14 cellular contexts compared by ENCODE assay signal in the genomic region with DNA sequence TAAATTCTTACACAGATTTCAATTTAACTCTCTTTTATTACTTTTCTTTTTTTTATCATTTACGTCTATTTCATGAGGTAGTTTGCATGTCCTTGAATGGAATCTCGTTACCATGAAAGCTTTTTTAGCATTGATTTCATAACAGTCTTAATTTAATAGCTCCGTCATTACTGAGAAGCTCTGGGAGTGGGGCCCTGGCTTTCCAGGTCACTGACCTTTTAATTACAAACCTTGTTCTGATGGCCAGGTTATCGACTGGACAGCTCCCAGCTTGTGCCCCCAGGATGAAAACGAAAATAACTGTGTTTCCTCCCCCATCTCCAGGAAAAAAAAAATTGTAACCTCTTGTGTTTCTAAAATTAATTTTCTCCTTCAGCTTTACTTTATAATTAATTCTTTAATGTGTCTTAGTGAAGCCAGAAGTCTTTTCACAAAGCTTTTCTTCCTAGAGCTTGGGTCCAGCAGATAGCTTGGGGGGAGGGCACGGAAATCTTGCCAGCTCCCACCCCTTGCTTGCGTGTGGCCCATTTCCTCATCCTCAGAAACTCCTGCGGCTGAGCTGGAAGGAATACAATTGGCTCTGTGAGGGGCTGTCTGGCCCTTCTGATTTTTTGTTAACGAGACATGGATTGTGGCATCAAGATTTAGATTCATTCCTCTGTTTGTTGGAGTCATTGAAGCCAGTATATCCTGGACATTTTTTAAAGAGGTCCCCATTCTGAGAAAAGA.
A peak's percentile ranks its signal among the peaks of the same experiment; 100 is the strongest.
DNase-seq lines count a peak whose midpoint lies in the region; ATAC-seq and TF ChIP-seq lines count a peak whose summit lies in the region.
"Had no signal": no experiment of that assay in that cellular context is flagged by ENCODE, and none has a peak within 500 bp of the region (broad histone marks: within the 10 kb centered on the region; RNA-seq: fewer than 3 reads in every experiment).

No MANE protein-coding gene starts in this region.

- H3K4me3 ChIP-seq in MG63 (no peak overlapping the region), fibroblast of lung (replicated peaks in 1 of 4; ENCODE audit: control extremely low read depth in 1 of 4, insufficient read depth in 1 of 4, low read depth in 3 of 4, low read length in 4 of 4) (no peak overlapping the region), mesendoderm (ENCODE audit: low read length) (no peak overlapping the region)

- H3K4ac ChIP-seq in mesendoderm (ENCODE audit: low read depth, low read length) = peak overlapping the region; percentile 40

- no peaks in the 10 kb centered on the region for H3K4me1 ChIP-seq in fibroblast of lung (ENCODE audit: control insufficient read depth, extremely low read depth, insufficient read depth, low read length)
- peaks cover 14% of the 10 kb centered on the region for H3K4me1 ChIP-seq in mesendoderm (ENCODE audit: control insufficient read depth, low read depth, low read length)

- no CpG with 5 or more reads among the region's 9 CpGs for WGBS in mesendoderm (ENCODE audit: extremely low coverage, insufficient coverage, low lambda C conversion rate)

- no peak overlapping the region for H2BK120ac ChIP-seq in mesendoderm (ENCODE audit: low read depth, low read length)

- H3K79me1 ChIP-seq in mesendoderm (ENCODE audit: low read length) = peaks cover 2% of the 10 kb centered on the region

- H3K18ac ChIP-seq in mesendoderm (ENCODE audit: low read length) = peak overlapping the region; percentile 21

- DNase-seq in AG08396 (ENCODE audit: low spot score) (peak; percentile 37), MG63 (peak; percentile 66), fibroblast of lung (ENCODE audit: low read depth in 2 of 2) (peak; percentile 61 to 79), mesendoderm (peak; percentile 70), DMS53 (lab: John Stamatoyannopoulos, UW) (no peak), NK-92 (lab: John Stamatoyannopoulos, UW; ENCODE audit: unreplicated experiment) (no peak)
- DNase-seq: activated T-cell treated with anti-CD3 and anti-CD28 coated beads, Interleukin-2, amount 50 U/mL, for 72 hours; mesenchymal stem cell; NCI-H1048; PC-3; stimulated activated CD8-positive, alpha-beta memory T cell treated with anti-CD3 and anti-CD28 coated beads, Interleukin-4, amount 100 ng/mL, for 48 hours; SW 1271 had no signal

- H3K23ac ChIP-seq in mesendoderm (ENCODE audit: low read length) = no peak overlapping the region

- H3K36me3 ChIP-seq in MG63 = peaks cover 17% of the 10 kb centered on the region
- H3K36me3 ChIP-seq in fibroblast of lung (ENCODE audit: control insufficient read depth, insufficient read depth, low read length) = no peaks in the 10 kb centered on the region
- no peaks in the 10 kb centered on the region for H3K36me3 ChIP-seq in mesendoderm (ENCODE audit: control insufficient read depth, insufficient read depth, low read length)

- H2AFZ ChIP-seq in fibroblast of lung (ENCODE audit: low read length) = no peak overlapping the region

- H4K5ac ChIP-seq in mesendoderm (ENCODE audit: low read length) = no peak overlapping the region

- no peak overlapping the region for H2BK15ac ChIP-seq in mesendoderm (replicated peaks; ENCODE audit: low read depth)

- no peak overlapping the region for H2AK5ac ChIP-seq in mesendoderm (ENCODE audit: low read length)

- peak overlapping the region; percentile 77 for H3K56ac ChIP-seq in mesendoderm (ENCODE audit: low read length)

- H3K79me2 ChIP-seq in fibroblast of lung (ENCODE audit: control insufficient read depth, insufficient read depth, low read length) (no peaks in the 10 kb centered on the region), mesendoderm (ENCODE audit: control insufficient read depth, insufficient read depth, low read length) (no peaks in the 10 kb centered on the region)

- H3K27me3 ChIP-seq in MG63 (no peaks in the 10 kb centered on the region), fibroblast of lung (ENCODE audit: control insufficient read depth, insufficient read depth, low read length) (no peaks in the 10 kb centered on the region), mesendoderm (ENCODE audit: insufficient read depth, low read length, poor library complexity) (no peaks in the 10 kb centered on the region)

- H3K27ac ChIP-seq in fibroblast of lung (ENCODE audit: insufficient read depth, low read length) (no peak overlapping the region), mesendoderm (ENCODE audit: low read depth, low read length) (peak overlapping the region; percentile 25)

- H3K9me3 ChIP-seq in MG63 (no peaks in the 10 kb centered on the region), fibroblast of lung (ENCODE audit: control insufficient read depth, insufficient read depth, low read depth, low read length) (no peaks in the 10 kb centered on the region)

- H4K8ac ChIP-seq in mesendoderm (ENCODE audit: low read depth, low read length) = no peak overlapping the region

- ATAC-seq in HG03342 (IDR thresholded peaks at IDR 0.05; ENCODE audit: unreplicated experiment) (no peak), GM21717 (IDR thresholded peaks at IDR 0.05; ENCODE audit: unreplicated experiment) (no peak)
- ATAC-seq: activated T-cell treated with anti-CD3 and anti-CD28 coated beads, Interleukin-2, amount 50 U/mL, for 72 hours; PC-3 had no signal

- peak overlapping the region; percentile 37 for H2BK5ac ChIP-seq in mesendoderm (ENCODE audit: low read length)

- H3K9ac ChIP-seq in fibroblast of lung (ENCODE audit: insufficient read depth, low read length) = no peak overlapping the region
- no peak overlapping the region for H3K9ac ChIP-seq in mesendoderm (ENCODE audit: low read length)

- no peak overlapping the region for H3K4me2 ChIP-seq in fibroblast of lung (ENCODE audit: extremely low read depth, insufficient read depth, low read length)
- H3K4me2 ChIP-seq in mesendoderm (ENCODE audit: low read length) = no peak overlapping the region

- H4K20me1 ChIP-seq in fibroblast of lung (ENCODE audit: control insufficient read depth, extremely low read depth, insufficient read depth, low read length) = no peaks in the 10 kb centered on the region

- no peak for TF ChIP-seq CTCF in fibroblast of lung (conservative IDR thresholded peaks at IDR 0.05 in 1 of 2, IDR thresholded peaks at IDR 0.05 in 1 of 2; ENCODE audit: low read depth in 1 of 2, low read length in 2 of 2)

Comparison
In these comparisons a context has a peak if more than half of its experiments do, and no peak if none do; other contexts are left out.
1. DNase-seq: peak in AG08396 (single experiment), MG63 (single experiment), fibroblast of lung (2 of 2) and mesendoderm (single experiment); none in DMS53 (single experiment) and NK-92 (single experiment).